Comparison of ENCODE assay signal across 14 cellular contexts in the genomic region with DNA sequence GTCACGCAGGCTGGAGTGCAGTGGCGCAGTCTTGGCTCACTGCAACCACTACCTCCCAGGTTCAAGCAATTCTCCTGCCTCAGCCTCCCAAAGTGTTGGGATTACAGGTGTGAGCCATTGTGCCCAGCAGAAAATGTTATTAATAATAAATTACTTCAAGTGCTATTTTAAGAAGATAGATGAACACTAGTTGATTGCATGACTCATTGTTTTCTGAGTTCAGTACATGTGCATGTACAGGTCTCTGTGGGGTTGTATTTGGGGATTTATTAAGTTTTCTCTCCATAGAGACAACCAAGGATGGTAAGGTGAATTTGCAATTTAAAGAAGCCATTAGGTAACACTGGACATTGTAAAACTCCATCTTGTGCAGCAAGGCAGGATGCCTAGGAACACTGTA.
"Had no signal": no experiment of that assay in that cellular context is flagged by ENCODE, and none has a peak within 500 bp of the region (broad histone marks: within the 10 kb centered on the region; RNA-seq: fewer than 3 reads in every experiment).

No MANE protein-coding gene starts in this region.

- ATAC-seq: activated T-cell treated with anti-CD3 and anti-CD28 coated beads, Interleukin-2, amount 50 U/mL, for 4 hours; esophagus mucosa; WTC11 had no signal

- H2AFZ ChIP-seq: hepatocyte had no signal

- H3K4me3 ChIP-seq: colonic mucosa, hepatocyte, tibial nerve had no signal

- H3K27me3 ChIP-seq: colonic mucosa, hepatocyte, tibial nerve had no signal

- H3K27ac ChIP-seq: colonic mucosa, hepatocyte, tibial nerve had no signal

- H3K4me1 ChIP-seq: colonic mucosa had no signal

- H3K4me2 ChIP-seq: hepatocyte had no signal

- DNase-seq: activated CD4-positive, alpha-beta memory T cell treated with anti-CD3 and anti-CD28 coated beads for 36 hours; activated CD4-positive, alpha-beta T cell treated with anti-CD3 and anti-CD28 coated beads for 36 hours; activated naive CD4-positive, alpha-beta T cell treated with anti-CD3 and anti-CD28 coated beads for 36 hours; activated T-cell treated with anti-CD3 and anti-CD28 coated beads, Interleukin-2, amount 50 U/mL, for 4 hours; central memory CD4-positive, alpha-beta T cell; colonic mucosa; stimulated activated naive CD8-positive, alpha-beta T cell treated with anti-CD3 and anti-CD28 coated beads, Interleukin-15, Interleukin-2, amounts not matched to agents 100 U/mL and 50 U/mL, for 24 hours; substantia nigra had no signal

- H3K4me1 Mint-ChIP-seq: nephron, WTC11 had no signal

- H3K27me3 Mint-ChIP-seq: activated CD4-positive, alpha-beta T cell treated with anti-CD3 and anti-CD28 coated beads for 36 hours had no signal

- H3K9me3 ChIP-seq: colonic mucosa, tibial nerve had no signal

- H3K36me3 Mint-ChIP-seq: activated CD4-positive, alpha-beta memory T cell treated with anti-CD3 and anti-CD28 coated beads for 36 hours; brain; WTC11 had no signal

- H3K79me2 ChIP-seq: hepatocyte had no signal

- H3K4me3 Mint-ChIP-seq: activated CD4-positive, alpha-beta memory T cell treated with anti-CD3 and anti-CD28 coated beads for 36 hours; activated CD4-positive, alpha-beta T cell treated with anti-CD3 and anti-CD28 coated beads for 36 hours; activated naive CD4-positive, alpha-beta T cell treated with anti-CD3 and anti-CD28 coated beads for 36 hours; activated T-cell treated with anti-CD3 and anti-CD28 coated beads, Interleukin-2, amount 50 U/mL, for 4 hours; brain; nephron; WTC11 had no signal

- H3K36me3 ChIP-seq: colonic mucosa, tibial nerve had no signal

- H3K27ac Mint-ChIP-seq: activated CD4-positive, alpha-beta memory T cell treated with anti-CD3 and anti-CD28 coated beads for 36 hours; activated CD4-positive, alpha-beta T cell treated with anti-CD3 and anti-CD28 coated beads for 36 hours; activated naive CD4-positive, alpha-beta T cell treated with anti-CD3 and anti-CD28 coated beads for 36 hours; WTC11 had no signal

- H3K9me3 Mint-ChIP-seq: activated CD4-positive, alpha-beta memory T cell treated with anti-CD3 and anti-CD28 coated beads for 36 hours; activated naive CD4-positive, alpha-beta T cell treated with anti-CD3 and anti-CD28 coated beads for 36 hours; activated T-cell treated with anti-CD3 and anti-CD28 coated beads, Interleukin-2, amount 50 U/mL, for 4 hours; brain; nephron; WTC11 had no signal
